ENCODE assay signal across 1 cellular context in genomic region chr3:170180952-170181876, GRCh38.
TF ChIP-seq lines count a peak whose summit lies in the region.

Gene PHC3 (minus strand): TSS chr3:170181733. CDS start chr3:170181715, 18 bp downstream.

TF ChIP-seq in HepG2, 621 proteins besides CTCF, POLR2A, EP300 and RAD21 (continued from another document and continues in another):
- TF ChIP-seq ARID4A (CRISPR knock-in tag; IDR thresholded peaks at IDR 0.05; ENCODE audit: borderline replicate concordance) (peak; percentile 85), RNF2 (conservative IDR thresholded peaks at IDR 0.05; ENCODE audit: low read depth) (peak; percentile 61; the same call in 1 of the 2 replicates), ZBED4 (CRISPR knock-in tag; IDR thresholded peaks at IDR 0.05; ENCODE audit: borderline replicate concordance) (no peak), KDM6A (CRISPR knock-in tag; IDR thresholded peaks at IDR 0.05; ENCODE audit: low read depth) (no peak), SMARCE1 (IDR thresholded peaks at IDR 0.05; ENCODE audit: borderline replicate concordance) (no peak), ZNF670 (CRISPR knock-in tag; IDR thresholded peaks at IDR 0.05; ENCODE audit: borderline replicate concordance) (no peak), ZNF281 (CRISPR knock-in tag; IDR thresholded peaks at IDR 0.05; ENCODE audit: borderline replicate concordance) (no peak), ZNF746 (CRISPR knock-in tag; IDR thresholded peaks at IDR 0.05) (no peak), CBX1 (IDR thresholded peaks at IDR 0.05; ENCODE audit: low read depth) (peak; percentile 60), CREB1 (IDR thresholded peaks at IDR 0.05) (0 out of 2 replicates have a peak, but pooled peaks have one; percentile 28), CREB1 (CRISPR knock-in tag; IDR thresholded peaks at IDR 0.05) (no peak), REPIN1 (CRISPR knock-in tag; IDR thresholded peaks at IDR 0.05; ENCODE audit: borderline replicate concordance, low read depth) (peak; percentile 41; the same call in 1 of the 2 replicates), NFAT5 (CRISPR knock-in tag; IDR thresholded peaks at IDR 0.05) (no peak), ZNF850 (CRISPR knock-in tag; conservative IDR thresholded peaks at IDR 0.05) (no peak), MEIS1 (CRISPR knock-in tag; IDR thresholded peaks at IDR 0.05; ENCODE audit: borderline replicate concordance) (no peak), ZNF275 (CRISPR knock-in tag; IDR thresholded peaks at IDR 0.05; ENCODE audit: borderline replicate concordance) (peak; percentile 70; the same call in 1 of the 2 replicates), PITX1 (CRISPR knock-in tag; IDR thresholded peaks at IDR 0.05) (peak; percentile 14; the same call in 1 of the 2 replicates), ETV5 (CRISPR knock-in tag; IDR thresholded peaks at IDR 0.05; ENCODE audit: borderline replicate concordance) (0 out of 2 replicates have a peak, but pooled peaks have one; percentile 22), ASH2L (IDR thresholded peaks at IDR 0.05; ENCODE audit: insufficient read length, low read depth, low read length) (peak; percentile 31), ZNF350 (CRISPR knock-in tag; IDR thresholded peaks at IDR 0.05; ENCODE audit: borderline replicate concordance, low read depth) (peak; percentile 73; the same call in 1 of the 2 replicates), MAX (IDR thresholded peaks at IDR 0.05) (peak; percentile 63), E2F2 (CRISPR knock-in tag; IDR thresholded peaks at IDR 0.05; ENCODE audit: borderline replicate concordance) (no peak), MLX (CRISPR knock-in tag; IDR thresholded peaks at IDR 0.05) (no peak), MTA1 (CRISPR knock-in tag; IDR thresholded peaks at IDR 0.05; ENCODE audit: borderline replicate concordance) (peak; percentile 45; the same call in 1 of the 2 replicates), ZNF768 (CRISPR knock-in tag; IDR thresholded peaks at IDR 0.05) (peak; percentile 37; the same call in 1 of the 2 replicates), ETS1 (CRISPR knock-in tag; IDR thresholded peaks at IDR 0.05) (no peak), NFKB2 (CRISPR knock-in tag; IDR thresholded peaks at IDR 0.05; ENCODE audit: borderline replicate concordance) (peak; percentile 80; the same call in 1 of the 2 replicates), RXRB (CRISPR knock-in tag; IDR thresholded peaks at IDR 0.05; ENCODE audit: borderline replicate concordance) (peak; percentile 25; the same call in 1 of the 2 replicates), NFYC (CRISPR knock-in tag; IDR thresholded peaks at IDR 0.05) (no peak), NPAS2 (CRISPR knock-in tag; IDR thresholded peaks at IDR 0.05; ENCODE audit: borderline replicate concordance) (no peak), ZNF563 (CRISPR knock-in tag; IDR thresholded peaks at IDR 0.05) (no peak)
